1 cellular context compared by ENCODE assay signal in the genomic region with DNA sequence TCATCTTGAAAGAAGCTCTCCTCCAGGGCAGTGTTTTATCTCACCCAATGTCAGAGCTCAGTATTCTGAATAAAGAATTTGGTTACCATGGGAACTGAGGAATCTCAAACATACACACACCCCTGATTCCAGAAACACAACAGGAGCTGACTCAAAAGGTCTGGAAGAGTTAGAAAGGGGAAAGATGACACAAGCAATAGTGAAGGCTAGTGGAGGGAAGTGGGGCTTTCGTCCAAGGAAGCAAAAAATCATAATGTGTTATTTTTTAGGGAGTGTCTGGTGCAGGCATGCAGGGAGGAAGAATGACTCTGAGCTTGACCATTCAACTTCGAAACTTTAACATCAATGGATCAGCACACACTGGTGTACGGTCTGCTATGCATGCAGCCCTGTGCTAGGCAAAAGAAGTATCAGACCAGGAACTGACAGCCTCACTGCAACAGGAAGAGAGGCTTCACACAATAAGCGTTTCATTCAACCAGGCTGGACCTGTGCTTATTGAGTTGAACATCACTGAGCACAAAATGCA.
TF ChIP-seq lines count a peak whose summit lies in the region.

No MANE protein-coding gene starts in this region.

TF ChIP-seq in K562, 482 proteins besides CTCF, POLR2A, EP300 and RAD21:
- TF ChIP-seq FOXA3 (CRISPR knock-in tag; conservative IDR thresholded peaks at IDR 0.05 in 1 of 2, IDR thresholded peaks at IDR 0.05 in 1 of 2) (no peak), RFX1 (IDR thresholded peaks at IDR 0.05) (peak; percentile 76), ZNF699 (CRISPR knock-in tag; IDR thresholded peaks at IDR 0.05; ENCODE audit: insufficient replicate concordance) (no peak), RFX5 (IDR thresholded peaks at IDR 0.05; ENCODE audit: low read depth, low read length) (no peak), RBM14 (IDR thresholded peaks at IDR 0.05; ENCODE audit: borderline replicate concordance, insufficient read depth, low read depth, low read length) (no peak)
